18 cellular contexts compared by ENCODE assay signal in genomic region chr13:112057736-112058518, GRCh38. TPM values are rescaled to one million over a fixed set of nuclear protein-coding genes. Genes with fewer than 3 reads are reported as not detected.
A peak's percentile ranks its signal among the peaks of the same experiment; 100 is the strongest.
DNase-seq lines count a peak whose midpoint lies in the region; ATAC-seq and TF ChIP-seq lines count a peak whose summit lies in the region.
"Had no signal": no experiment of that assay in that cellular context is flagged by ENCODE, and none has a peak within 500 bp of the region (broad histone marks: within the 10 kb centered on the region; RNA-seq: fewer than 3 reads in every experiment).

No MANE protein-coding gene starts in this region.

- H2AFZ ChIP-seq in neural progenitor cell (replicated peaks), result no peak overlapping the region
- H2AFZ ChIP-seq in mesenchymal stem cell (ENCODE audit: low read depth, low read length), result no peak overlapping the region
- H2AFZ ChIP-seq: GM23248 had no signal

- no peaks in the 10 kb centered on the region for H3K79me2 ChIP-seq in neural progenitor cell (ENCODE audit: low read depth)

- H3F3A ChIP-seq in neural progenitor cell (ENCODE audit: low read depth), result peaks cover 60% of the 10 kb centered on the region

- H4K20me1 ChIP-seq in neural progenitor cell (ENCODE audit: low read depth), result peaks cover 85% of the 10 kb centered on the region

- no peak overlapping the region for H2BK15ac ChIP-seq in mesenchymal stem cell (ENCODE audit: low read depth, poor library complexity, severe bottlenecking)

- DNase-seq in Jurkat, Clone E6-1 (ENCODE audit: low read depth, low spot score), result peak; percentile 77
- DNase-seq in dorsolateral prefrontal cortex (no peak), neural progenitor cell (ENCODE audit: low spot score) (peak; percentile 74), NCI-H446 treated with DMSO at 0.1 percent for 48 hours (lab: John Stamatoyannopoulos, UW) (no peak), mesenchymal stem cell (no peak)
- DNase-seq: activated CD8-positive, alpha-beta memory T cell treated with anti-CD3 and anti-CD28 coated beads, Interleukin-2, amount 50 U/mL, for 4 hours; CD4-positive, alpha-beta T cell; central memory CD4-positive, alpha-beta T cell; GM23248; lower lobe of right lung; NCI-H187; stomach had no signal

- peak overlapping the region; percentile 84 for H3K4me3 Mint-ChIP-seq in neural progenitor cell
- H3K4me3 Mint-ChIP-seq: activated naive CD8-positive, alpha-beta T cell; CD4-positive, alpha-beta T cell had no signal

- TF ChIP-seq CTCF in dorsolateral prefrontal cortex (IDR thresholded peaks at IDR 0.05 in 54 of 56, conservative IDR thresholded peaks at IDR 0.05 in 2 of 56; ENCODE audit: low read depth in 1 of 56, partially characterized antibody in 56 of 56) (no peak), neural progenitor cell (IDR thresholded peaks at IDR 0.05) (no peak)

- H3K23ac ChIP-seq in mesenchymal stem cell (ENCODE audit: low read length in 2 of 2), result no peak overlapping the region

- H2BK120ac ChIP-seq in mesenchymal stem cell (ENCODE audit: low read depth, low read length), result no peak overlapping the region

- H3K36me3 ChIP-seq in ES-I3 (ENCODE audit: insufficient read depth, low read length) (no peaks in the 10 kb centered on the region), neural progenitor cell (no peaks in the 10 kb centered on the region), mesenchymal stem cell (ENCODE audit: control insufficient read depth in 1 of 2, insufficient read depth in 2 of 2, low read depth in 1 of 2, low read length in 2 of 2) (peaks cover 0 to 5% of the 10 kb centered on the region in 2 experiments)
- H3K36me3 ChIP-seq: lower lobe of right lung, stomach had no signal

- H3K4me1 ChIP-seq in ES-I3 (ENCODE audit: insufficient read depth, low read length) (peaks cover 11% of the 10 kb centered on the region; the same call in 1 of the 2 replicates), neural progenitor cell (peaks cover 74% of the 10 kb centered on the region), mesenchymal stem cell (ENCODE audit: control insufficient read depth, insufficient read depth, low read depth, low read length) (peaks cover 22% of the 10 kb centered on the region)

- peaks cover 80% of the 10 kb centered on the region for H3K27me3 Mint-ChIP-seq in neural progenitor cell (ENCODE audit: insufficient read depth, low read depth)

- no peaks in the 10 kb centered on the region for H3K9me3 Mint-ChIP-seq in neural progenitor cell
- H3K9me3 Mint-ChIP-seq: CD4-positive, alpha-beta T cell had no signal

- H3K4me2 ChIP-seq in neural progenitor cell, result peak overlapping the region; percentile 90
- no peak overlapping the region for H3K4me2 ChIP-seq in mesenchymal stem cell (ENCODE audit: low read length, poor library complexity, severe bottlenecking)
- H3K4me2 ChIP-seq: KMS-11 had no signal

- H3K14ac ChIP-seq in mesenchymal stem cell (ENCODE audit: low read length in 2 of 2), result no peak overlapping the region

- WGBS in mesenchymal stem cell, result 3% methylated on average over 46 of the region's 57 CpGs

- H2BK5ac ChIP-seq in mesenchymal stem cell (ENCODE audit: low read depth, low read length, poor library complexity, severe bottlenecking), result no peak overlapping the region

- ATAC-seq in HG03135 (IDR thresholded peaks at IDR 0.05; ENCODE audit: unreplicated experiment), result no peak
- ATAC-seq: lower lobe of right lung had no signal

- H3K36me3 Mint-ChIP-seq in neural progenitor cell, result no peaks in the 10 kb centered on the region
- H3K36me3 Mint-ChIP-seq: activated naive CD8-positive, alpha-beta T cell had no signal

- peak overlapping the region; percentile 37 for H3K4me3 ChIP-seq in Jurkat, Clone E6-1 (ENCODE audit: low read length)
- peak overlapping the region in 56 of 59 donors; percentile 0 to 68 (median 48) for H3K4me3 ChIP-seq in dorsolateral prefrontal cortex
- peak overlapping the region; percentile 45 for H3K4me3 ChIP-seq in neural progenitor cell
- no peak overlapping the region for H3K4me3 ChIP-seq in mesenchymal stem cell (ENCODE audit: insufficient read depth in 1 of 2, low read depth in 1 of 2, low read length in 2 of 2)
- H3K4me3 ChIP-seq: GM23248, lower lobe of right lung had no signal

- H3K4me1 Mint-ChIP-seq in neural progenitor cell, result peaks cover 60% of the 10 kb centered on the region

- H2AK5ac ChIP-seq in mesenchymal stem cell (ENCODE audit: low read length, severe bottlenecking), result no peak overlapping the region

- H3K4ac ChIP-seq in mesenchymal stem cell (ENCODE audit: low read depth in 1 of 2, low read length in 2 of 2), result no peak overlapping the region

- intact Hi-C loops in dorsolateral prefrontal cortex (cut with DNase I), result loop anchor here in 1 of 2 donors (10.0 kb wide), 1 partner anchor 523 kb away; no protein-coding TSS in a partner anchor

- no peak overlapping the region for H4K91ac ChIP-seq in mesenchymal stem cell (ENCODE audit: low read length)

- no peak overlapping the region for H3K18ac ChIP-seq in mesenchymal stem cell (ENCODE audit: low read depth in 1 of 2, low read length in 2 of 2)

- H3K9me3 ChIP-seq in ES-I3 (ENCODE audit: control insufficient read depth, insufficient read depth, low read length) (no peaks in the 10 kb centered on the region), neural progenitor cell (ENCODE audit: low read depth) (no peaks in the 10 kb centered on the region), mesenchymal stem cell (ENCODE audit: control insufficient read depth, low read length) (peaks cover 3% of the 10 kb centered on the region)
- H3K9me3 ChIP-seq: lower lobe of right lung had no signal

- H3K27me3 ChIP-seq in dorsolateral prefrontal cortex (peaks cover 0 to 100% (median 96%) of the 10 kb centered on the region in 45 donors), neural progenitor cell (peaks cover 100% of the 10 kb centered on the region), mesenchymal stem cell (ENCODE audit: control insufficient read depth in 1 of 2, insufficient read depth in 1 of 2, low read length in 2 of 2) (peaks cover 95 to 97% of the 10 kb centered on the region in 2 experiments)

- peak overlapping the region in 28 of 59 donors; percentile 8 to 68 (median 40) for H3K27ac ChIP-seq in dorsolateral prefrontal cortex
- H3K27ac ChIP-seq in neural progenitor cell, result no peak overlapping the region
- H3K27ac ChIP-seq in mesenchymal stem cell (ENCODE audit: low read length, poor library complexity, severe bottlenecking), result no peak overlapping the region
- H3K27ac ChIP-seq: GM23248, KMS-11, lower lobe of right lung, stomach, VCaP had no signal

- H2BK12ac ChIP-seq in mesenchymal stem cell (ENCODE audit: low read length in 2 of 2), result no peak overlapping the region

- H3K79me1 ChIP-seq in mesenchymal stem cell (replicated peaks; ENCODE audit: low read length, poor library complexity, severe bottlenecking), result no peaks in the 10 kb centered on the region

- H3K9ac ChIP-seq in ES-I3 (ENCODE audit: low read depth, low read length), result peak overlapping the region; percentile 44; the same call in 1 of the 2 replicates
- no peak overlapping the region for H3K9ac ChIP-seq in neural progenitor cell
- H3K9ac ChIP-seq in mesenchymal stem cell (ENCODE audit: low read length), result no peak overlapping the region
- H3K9ac ChIP-seq: GM23248, KMS-11 had no signal

- H4K8ac ChIP-seq in mesenchymal stem cell (ENCODE audit: low read length), result no peak overlapping the region

- no peak overlapping the region for H3K27ac Mint-ChIP-seq in neural progenitor cell
- H3K27ac Mint-ChIP-seq: activated naive CD8-positive, alpha-beta T cell; CD4-positive, alpha-beta T cell; nephron had no signal

RNA-seq across cellular contexts. Expression of gene SOX1, which starts 9.0 kb away (rescaled TPM):
- not detected for polyA plus RNA-seq in Jurkat, Clone E6-1 (2012; ENCODE audit: insufficient read depth, insufficient read length)
- total RNA-seq in dorsolateral prefrontal cortex, result 1 to 10 TPM; 1.9 to 8.0 (median 4.2) TPM
- 3.3 and 4.7 TPM in 2 replicates for total RNA-seq in neural progenitor cell (ENCODE audit: low replicate concordance)
- not detected for polyA plus RNA-seq in mesenchymal stem cell (2013, experiment 1 of 2)
- polyA plus RNA-seq in mesenchymal stem cell (2013, experiment 2 of 2), result not detected
- total RNA-seq: CD4-positive, alpha-beta T cell; GM23248; lower lobe of right lung; stomach had no signal
- polyA plus RNA-seq: GM23248, stomach had no signal

Comparison
In these comparisons a context has a peak if more than half of its experiments do, and no peak if none do; other contexts are left out.
1. DNase-seq: peak in Jurkat, Clone E6-1 (single experiment) and neural progenitor cell (single experiment); none in dorsolateral prefrontal cortex (0 of 10), NCI-H446 treated with DMSO at 0.1 percent for 48 hours (single experiment) and mesenchymal stem cell (single experiment).
2. H3K4me3 ChIP-seq: peak in Jurkat, Clone E6-1 (single experiment), dorsolateral prefrontal cortex (56 of 59) and neural progenitor cell (single experiment); none in mesenchymal stem cell (0 of 2).